In genomic region chr17:39711071-39711470, GRCh38 we compare ENCODE assay signal across 6 cellular contexts. TPM values are rescaled to one million over a fixed set of nuclear protein-coding genes. Genes with fewer than 3 reads are reported as not detected.
"Had no signal": no experiment of that assay in that cellular context is flagged by ENCODE, and none has a peak within 500 bp of the region (broad histone marks: within the 10 kb centered on the region; RNA-seq: fewer than 3 reads in every experiment).

No MANE protein-coding gene starts in this region.

RNA-seq across cellular contexts. Expression of gene GRB7, which starts 26.7 kb away (rescaled TPM):
- total RNA-seq: RPMI7951, SJCRH30, SJSA1 had no signal
- polyA plus RNA-seq: SK-N-SH had no signal

RNA-seq across cellular contexts. Expression of gene PNMT, which starts 42.8 kb away (rescaled TPM):
- total RNA-seq: OCI-LY7, RPMI7951, SJSA1, SK-MEL-5 had no signal
